Comparison of ENCODE assay signal across 1 cellular context in the genomic region with DNA sequence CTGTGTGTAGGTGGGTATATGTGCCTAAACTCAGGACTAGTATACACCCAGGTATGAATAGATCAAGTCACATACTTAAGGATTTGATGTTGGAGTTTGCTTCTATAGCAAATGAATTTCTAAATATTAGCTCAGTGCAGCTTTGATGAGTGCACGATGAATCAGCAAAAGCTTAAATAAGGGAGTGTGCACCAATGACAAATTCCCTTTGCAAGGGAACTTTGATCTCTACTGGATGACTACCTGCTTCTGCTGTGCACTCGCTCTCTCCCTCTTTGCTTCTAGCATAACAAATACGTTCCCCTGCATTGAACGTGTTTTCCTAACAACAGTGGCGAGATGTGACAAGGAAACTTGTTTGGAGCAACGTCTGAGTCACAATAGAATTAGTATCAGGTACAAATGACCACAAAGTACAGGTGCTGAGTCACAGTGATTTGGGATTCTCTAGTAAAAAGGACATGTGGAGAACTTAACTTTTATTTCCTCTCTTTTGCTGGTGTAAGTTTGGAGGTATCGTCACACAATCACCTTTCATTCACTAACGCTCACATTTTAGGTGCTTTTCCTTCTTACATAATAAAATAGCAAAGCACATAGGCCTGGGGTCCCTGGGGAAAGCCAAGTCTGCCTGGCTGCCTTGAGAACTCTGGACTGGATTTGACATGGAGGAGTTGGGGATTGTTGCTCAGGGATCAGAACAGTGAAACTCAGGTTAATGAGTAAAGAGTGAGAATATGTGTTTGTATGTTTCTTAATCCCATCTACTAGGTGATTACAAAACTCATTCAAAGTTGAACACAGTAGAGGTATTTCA.
TF ChIP-seq lines count a peak whose summit lies in the region.

No MANE protein-coding gene starts in this region.

TF ChIP-seq in HepG2, 621 proteins besides CTCF, POLR2A, EP300 and RAD21 (continued from another document and continues in another):
- peak; percentile 34; the same call in 1 of the 2 replicates for TF ChIP-seq ZIK1 (CRISPR knock-in tag; IDR thresholded peaks at IDR 0.05; ENCODE audit: borderline replicate concordance, low read depth)
- TF ChIP-seq, protein P1, sequence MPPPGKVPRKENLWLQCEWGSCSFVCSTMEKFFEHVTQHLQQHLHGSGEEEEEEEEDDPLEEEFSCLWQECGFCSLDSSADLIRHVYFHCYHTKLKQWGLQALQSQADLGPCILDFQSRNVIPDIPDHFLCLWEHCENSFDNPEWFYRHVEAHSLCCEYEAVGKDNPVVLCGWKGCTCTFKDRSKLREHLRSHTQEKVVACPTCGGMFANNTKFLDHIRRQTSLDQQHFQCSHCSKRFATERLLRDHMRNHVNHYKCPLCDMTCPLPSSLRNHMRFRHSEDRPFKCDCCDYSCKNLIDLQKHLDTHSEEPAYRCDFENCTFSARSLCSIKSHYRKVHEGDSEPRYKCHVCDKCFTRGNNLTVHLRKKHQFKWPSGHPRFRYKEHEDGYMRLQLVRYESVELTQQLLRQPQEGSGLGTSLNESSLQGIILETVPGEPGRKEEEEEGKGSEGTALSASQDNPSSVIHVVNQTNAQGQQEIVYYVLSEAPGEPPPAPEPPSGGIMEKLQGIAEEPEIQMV (CRISPR knock-in tag; IDR thresholded peaks at IDR 0.05; ENCODE audit: low read depth): no peak
- TF ChIP-seq USF2 (IDR thresholded peaks at IDR 0.05; ENCODE audit: low read depth, low read length): no peak
- no peak for TF ChIP-seq USF2 (CRISPR knock-in tag; IDR thresholded peaks at IDR 0.05; ENCODE audit: borderline replicate concordance)
- TF ChIP-seq DR1 (CRISPR knock-in tag; IDR thresholded peaks at IDR 0.05): peak; percentile 53; the same call in 1 of the 2 replicates
- no peak for TF ChIP-seq ATM (IDR thresholded peaks at IDR 0.05; ENCODE audit: borderline replicate concordance)
- no peak for TF ChIP-seq ETS1 (CRISPR knock-in tag; IDR thresholded peaks at IDR 0.05)
- no peak for TF ChIP-seq PCBP2 (optimal IDR thresholded peaks at IDR 0.05; ENCODE audit: low read depth, low read length, poor library complexity, severe bottlenecking)
- TF ChIP-seq SNRNP70 (IDR thresholded peaks at IDR 0.05; ENCODE audit: low read depth, low read length): no peak
- TF ChIP-seq ZNF326 (CRISPR knock-in tag; IDR thresholded peaks at IDR 0.05; ENCODE audit: borderline replicate concordance): no peak
- TF ChIP-seq NFIC (IDR thresholded peaks at IDR 0.05; ENCODE audit: low read length): peak; percentile 79
- TF ChIP-seq ZFP82 (CRISPR knock-in tag; IDR thresholded peaks at IDR 0.05; ENCODE audit: borderline replicate concordance): no peak
- no peak; a peak in 1 of 4 replicates for TF ChIP-seq REST (IDR thresholded peaks at IDR 0.05; ENCODE audit: borderline replicate concordance in 1 of 2, low read depth in 1 of 2, low read length in 2 of 2)
- TF ChIP-seq ZNF138 (CRISPR knock-in tag; IDR thresholded peaks at IDR 0.05; ENCODE audit: low read depth): no peak
- TF ChIP-seq PBX3 (CRISPR knock-in tag; IDR thresholded peaks at IDR 0.05; ENCODE audit: borderline replicate concordance): no peak
- no peak for TF ChIP-seq HNRNPL (IDR thresholded peaks at IDR 0.05; ENCODE audit: low read depth, low read length)
- TF ChIP-seq CENPX (CRISPR knock-in tag; IDR thresholded peaks at IDR 0.05): no peak
- no peak; the same call in 1 of the 2 replicates for TF ChIP-seq ZNF652 (CRISPR knock-in tag; IDR thresholded peaks at IDR 0.05; ENCODE audit: borderline replicate concordance, low read depth)
- TF ChIP-seq, protein P2, sequence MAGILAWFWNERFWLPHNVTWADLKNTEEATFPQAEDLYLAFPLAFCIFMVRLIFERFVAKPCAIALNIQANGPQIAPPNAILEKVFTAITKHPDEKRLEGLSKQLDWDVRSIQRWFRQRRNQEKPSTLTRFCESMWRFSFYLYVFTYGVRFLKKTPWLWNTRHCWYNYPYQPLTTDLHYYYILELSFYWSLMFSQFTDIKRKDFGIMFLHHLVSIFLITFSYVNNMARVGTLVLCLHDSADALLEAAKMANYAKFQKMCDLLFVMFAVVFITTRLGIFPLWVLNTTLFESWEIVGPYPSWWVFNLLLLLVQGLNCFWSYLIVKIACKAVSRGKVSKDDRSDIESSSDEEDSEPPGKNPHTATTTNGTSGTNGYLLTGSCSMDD (CRISPR knock-in tag; IDR thresholded peaks at IDR 0.05): no peak
- no peak for TF ChIP-seq ZFP41 (CRISPR knock-in tag; IDR thresholded peaks at IDR 0.05; ENCODE audit: borderline replicate concordance)
- TF ChIP-seq NONO (IDR thresholded peaks at IDR 0.05): no peak
- peak; percentile 68; the same call in 1 of the 2 replicates for TF ChIP-seq NONO (CRISPR knock-in tag; conservative IDR thresholded peaks at IDR 0.05)
- TF ChIP-seq, protein P3, sequence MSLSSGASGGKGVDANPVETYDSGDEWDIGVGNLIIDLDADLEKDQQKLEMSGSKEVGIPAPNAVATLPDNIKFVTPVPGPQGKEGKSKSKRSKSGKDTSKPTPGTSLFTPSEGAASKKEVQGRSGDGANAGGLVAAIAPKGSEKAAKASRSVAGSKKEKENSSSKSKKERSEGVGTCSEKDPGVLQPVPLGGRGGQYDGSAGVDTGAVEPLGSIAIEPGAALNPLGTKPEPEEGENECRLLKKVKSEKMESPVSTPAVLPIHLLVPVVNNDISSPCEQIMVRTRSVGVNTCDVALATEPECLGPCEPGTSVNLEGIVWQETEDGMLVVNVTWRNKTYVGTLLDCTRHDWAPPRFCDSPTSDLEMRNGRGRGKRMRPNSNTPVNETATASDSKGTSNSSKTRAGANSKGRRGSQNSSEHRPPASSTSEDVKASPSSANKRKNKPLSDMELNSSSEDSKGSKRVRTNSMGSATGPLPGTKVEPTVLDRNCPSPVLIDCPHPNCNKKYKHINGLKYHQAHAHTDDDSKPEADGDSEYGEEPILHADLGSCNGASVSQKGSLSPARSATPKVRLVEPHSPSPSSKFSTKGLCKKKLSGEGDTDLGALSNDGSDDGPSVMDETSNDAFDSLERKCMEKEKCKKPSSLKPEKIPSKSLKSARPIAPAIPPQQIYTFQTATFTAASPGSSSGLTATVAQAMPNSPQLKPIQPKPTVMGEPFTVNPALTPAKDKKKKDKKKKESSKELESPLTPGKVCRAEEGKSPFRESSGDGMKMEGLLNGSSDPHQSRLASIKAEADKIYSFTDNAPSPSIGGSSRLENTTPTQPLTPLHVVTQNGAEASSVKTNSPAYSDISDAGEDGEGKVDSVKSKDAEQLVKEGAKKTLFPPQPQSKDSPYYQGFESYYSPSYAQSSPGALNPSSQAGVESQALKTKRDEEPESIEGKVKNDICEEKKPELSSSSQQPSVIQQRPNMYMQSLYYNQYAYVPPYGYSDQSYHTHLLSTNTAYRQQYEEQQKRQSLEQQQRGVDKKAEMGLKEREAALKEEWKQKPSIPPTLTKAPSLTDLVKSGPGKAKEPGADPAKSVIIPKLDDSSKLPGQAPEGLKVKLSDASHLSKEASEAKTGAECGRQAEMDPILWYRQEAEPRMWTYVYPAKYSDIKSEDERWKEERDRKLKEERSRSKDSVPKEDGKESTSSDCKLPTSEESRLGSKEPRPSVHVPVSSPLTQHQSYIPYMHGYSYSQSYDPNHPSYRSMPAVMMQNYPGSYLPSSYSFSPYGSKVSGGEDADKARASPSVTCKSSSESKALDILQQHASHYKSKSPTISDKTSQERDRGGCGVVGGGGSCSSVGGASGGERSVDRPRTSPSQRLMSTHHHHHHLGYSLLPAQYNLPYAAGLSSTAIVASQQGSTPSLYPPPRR (CRISPR knock-in tag; IDR thresholded peaks at IDR 0.05; ENCODE audit: borderline replicate concordance): peak; percentile 79; the same call in 1 of the 2 replicates
- TF ChIP-seq MXI1 (IDR thresholded peaks at IDR 0.05; ENCODE audit: borderline replicate concordance, low read depth, low read length): peak; percentile 77; the same call in 1 of the 3 replicates
- TF ChIP-seq PHF21A (CRISPR knock-in tag; IDR thresholded peaks at IDR 0.05): peak; percentile 95
- peak; percentile 94 for TF ChIP-seq CBX5 (CRISPR knock-in tag; IDR thresholded peaks at IDR 0.05; ENCODE audit: borderline replicate concordance)
- no peak for TF ChIP-seq ZNF567 (CRISPR knock-in tag; IDR thresholded peaks at IDR 0.05; ENCODE audit: borderline replicate concordance)
- TF ChIP-seq SP2 (CRISPR knock-in tag; IDR thresholded peaks at IDR 0.05): no peak
- no peak for TF ChIP-seq STAT5B (CRISPR knock-in tag; IDR thresholded peaks at IDR 0.05)
- peak; percentile 59 for TF ChIP-seq KMT2B (CRISPR knock-in tag; IDR thresholded peaks at IDR 0.05)
- 0 out of 2 replicates have a peak, but pooled peaks have one; percentile 27 for TF ChIP-seq ELF4 (CRISPR knock-in tag; IDR thresholded peaks at IDR 0.05; ENCODE audit: borderline replicate concordance)
- TF ChIP-seq STAG1 (CRISPR knock-in tag; IDR thresholded peaks at IDR 0.05): no peak; the same call in 1 of the 2 replicates
- TF ChIP-seq DMAP1 (CRISPR knock-in tag; IDR thresholded peaks at IDR 0.05): peak; percentile 87
- no peak for TF ChIP-seq SYNCRIP (IDR thresholded peaks at IDR 0.05; ENCODE audit: insufficient read depth, low read depth, low read length)
- no peak; the same call in 1 of the 2 replicates for TF ChIP-seq ZNF274 (CRISPR knock-in tag; IDR thresholded peaks at IDR 0.05)
- TF ChIP-seq FOXA1 (IDR thresholded peaks at IDR 0.05): no peak
- peak; percentile 53 for TF ChIP-seq FOXA1 (CRISPR knock-in tag; IDR thresholded peaks at IDR 0.05)
- peak; percentile 61 for TF ChIP-seq ZMYM3 (CRISPR knock-in tag; IDR thresholded peaks at IDR 0.05)
- TF ChIP-seq NKX3-1 (CRISPR knock-in tag; IDR thresholded peaks at IDR 0.05): peak; percentile 72
- peak; percentile 86; the same call in 1 of the 2 replicates for TF ChIP-seq FOXO1 (CRISPR knock-in tag; IDR thresholded peaks at IDR 0.05)
- no peak for TF ChIP-seq ZFYVE20 (CRISPR knock-in tag; IDR thresholded peaks at IDR 0.05; ENCODE audit: borderline replicate concordance, low read depth)
- peak; percentile 53; the same call in 1 of the 2 replicates for TF ChIP-seq ZNF547 (CRISPR knock-in tag; IDR thresholded peaks at IDR 0.05)
- TF ChIP-seq ZNF788 (CRISPR knock-in tag; IDR thresholded peaks at IDR 0.05; ENCODE audit: borderline replicate concordance): peak; percentile 92; the same call in 1 of the 2 replicates
- TF ChIP-seq ZSCAN25 (CRISPR knock-in tag; IDR thresholded peaks at IDR 0.05): peak; percentile 31; the same call in 1 of the 2 replicates
- TF ChIP-seq, protein P4, sequence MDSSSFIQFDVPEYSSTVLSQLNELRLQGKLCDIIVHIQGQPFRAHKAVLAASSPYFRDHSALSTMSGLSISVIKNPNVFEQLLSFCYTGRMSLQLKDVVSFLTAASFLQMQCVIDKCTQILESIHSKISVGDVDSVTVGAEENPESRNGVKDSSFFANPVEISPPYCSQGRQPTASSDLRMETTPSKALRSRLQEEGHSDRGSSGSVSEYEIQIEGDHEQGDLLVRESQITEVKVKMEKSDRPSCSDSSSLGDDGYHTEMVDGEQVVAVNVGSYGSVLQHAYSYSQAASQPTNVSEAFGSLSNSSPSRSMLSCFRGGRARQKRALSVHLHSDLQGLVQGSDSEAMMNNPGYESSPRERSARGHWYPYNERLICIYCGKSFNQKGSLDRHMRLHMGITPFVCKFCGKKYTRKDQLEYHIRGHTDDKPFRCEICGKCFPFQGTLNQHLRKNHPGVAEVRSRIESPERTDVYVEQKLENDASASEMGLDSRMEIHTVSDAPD (CRISPR knock-in tag; IDR thresholded peaks at IDR 0.05): no peak
